Comparison of ENCODE assay signal across 20 cellular contexts in the genomic region with DNA sequence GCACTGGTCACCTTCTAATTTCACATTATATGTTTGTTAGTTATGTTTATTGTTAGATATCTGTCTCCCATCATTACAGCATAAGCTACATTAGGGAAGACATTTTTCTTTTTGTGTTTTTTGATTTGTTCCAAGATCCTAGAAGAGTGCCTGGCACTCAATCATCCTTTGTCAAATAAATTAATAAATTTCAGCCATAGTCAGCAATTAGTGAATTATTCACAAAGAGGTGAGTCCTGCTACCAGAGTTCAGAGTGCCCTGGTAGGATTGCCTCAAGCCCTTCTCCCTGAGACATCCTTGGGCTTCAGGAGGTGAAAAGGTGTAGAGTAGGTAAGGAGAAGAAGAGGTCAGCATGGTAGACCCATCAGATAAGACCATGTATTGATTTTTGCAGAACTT.
DNase-seq lines count a peak whose midpoint lies in the region; ATAC-seq and TF ChIP-seq lines count a peak whose summit lies in the region.
"Had no signal": no experiment of that assay in that cellular context is flagged by ENCODE, and none has a peak within 500 bp of the region (broad histone marks: within the 10 kb centered on the region; RNA-seq: fewer than 3 reads in every experiment).

No MANE protein-coding gene starts in this region.

- H3K27ac ChIP-seq in heart left ventricle: peak overlapping the region in 7 of 12 donors; percentile 37 to 83 (median 55)
- peak overlapping the region in 3 of 4 donors; percentile 46 to 73 (median 63) for H3K27ac ChIP-seq in body of pancreas
- H3K27ac ChIP-seq in uterus: peak overlapping the region; percentile 76 to 79

- peaks cover 0 to 52% (median 19%) of the 10 kb centered on the region in 12 donors for H3K4me1 ChIP-seq in heart left ventricle
- peaks cover 16% of the 10 kb centered on the region for H3K4me1 ChIP-seq in body of pancreas
- H3K4me1 ChIP-seq in uterus: peaks cover 0 to 5% of the 10 kb centered on the region in 2 donors

- peaks cover 5% of the 10 kb centered on the region for H3K27me3 Mint-ChIP-seq in mesothelial cell of epicardium (ENCODE audit: low read depth)
- H3K27me3 Mint-ChIP-seq in natural killer cell treated with Interleukin-12 subunit alpha and Interleukin-12 subunit beta and Interleukin-15 and Interleukin-18, amount 100 ng/mL, for 72 hours: peaks cover 37 to 60% of the 10 kb centered on the region in 2 donors

- no peak for DNase-seq in heart left ventricle
- DNase-seq in Right ventricle myocardium superior: no peak
- DNase-seq in body of pancreas: no peak
- DNase-seq in mesothelial cell of epicardium (ENCODE audit: low spot score in 2 of 2, unreplicated experiment in 2 of 2): no peak
- DNase-seq in uterus: no peak
- DNase-seq in natural killer cell treated with Interleukin-12 subunit alpha and Interleukin-12 subunit beta and Interleukin-15 and Interleukin-18, amount 100 ng/mL, for 72 hours (ENCODE audit: low spot score): no peak
- DNase-seq in mucosa of gallbladder (ENCODE audit: low spot score): no peak
- no peak for DNase-seq in HK-2 (ENCODE audit: unreplicated experiment)
- DNase-seq: BE2C; CD4-positive, CD25-positive, alpha-beta regulatory T cell; COR-L47; DMS 273 treated with DMSO at 0.1 percent for 48 hours; H7; HFFc6; KG1; NCI-H1930; NCI-H524; NCI-H82; OCI-M1; SHP77 had no signal

- H3K9me3 ChIP-seq in heart left ventricle: no peaks in the 10 kb centered on the region
- H3K9me3 ChIP-seq in body of pancreas: no peaks in the 10 kb centered on the region
- H3K9me3 ChIP-seq in uterus: no peaks in the 10 kb centered on the region
- H3K9me3 ChIP-seq: BE2C had no signal

- H3K4me3 ChIP-seq in heart left ventricle (peak overlapping the region in 2 of 12 donors; percentile 38), body of pancreas (no peak overlapping the region), uterus (no peak overlapping the region)

- peaks cover 2% of the 10 kb centered on the region for H3K36me3 Mint-ChIP-seq in mesothelial cell of epicardium
- peaks cover 4% of the 10 kb centered on the region for H3K36me3 Mint-ChIP-seq in natural killer cell treated with Interleukin-12 subunit alpha and Interleukin-12 subunit beta and Interleukin-15 and Interleukin-18, amount 100 ng/mL, for 72 hours
- H3K36me3 Mint-ChIP-seq: CD4-positive, CD25-positive, alpha-beta regulatory T cell had no signal

- no peak for ATAC-seq in heart left ventricle
- no peak for ATAC-seq in Right ventricle myocardium superior (ENCODE audit: poor library complexity)
- no peak for ATAC-seq in body of pancreas
- ATAC-seq in natural killer cell treated with Interleukin-12 subunit alpha and Interleukin-12 subunit beta and Interleukin-15 and Interleukin-18, amount 100 ng/mL, for 72 hours: no peak

- peaks cover 7% of the 10 kb centered on the region for H3K9me3 Mint-ChIP-seq in mesothelial cell of epicardium
- H3K9me3 Mint-ChIP-seq in natural killer cell treated with Interleukin-12 subunit alpha and Interleukin-12 subunit beta and Interleukin-15 and Interleukin-18, amount 100 ng/mL, for 72 hours: no peaks in the 10 kb centered on the region
- H3K9me3 Mint-ChIP-seq: HFFc6 had no signal

- intact Hi-C loops in heart left ventricle (cut with DNase I): loop anchor here in 6 of 10 donors (10.0 kb wide), 3 partner anchors 101 to 191 kb away; no protein-coding TSS in a partner anchor
- intact Hi-C loops in Right ventricle myocardium superior (cut with DNase I): no loop called here
- intact Hi-C loops in body of pancreas (cut with DNase I): no loop called here
- intact Hi-C loops in uterus (cut with DNase I; ENCODE audit: low total_unique reads): no loop called here

- no peaks in the 10 kb centered on the region for H3K27me3 ChIP-seq in heart left ventricle
- no peaks in the 10 kb centered on the region for H3K27me3 ChIP-seq in body of pancreas
- H3K27me3 ChIP-seq in uterus: no peaks in the 10 kb centered on the region
- H3K27me3 ChIP-seq: BE2C had no signal

- TF ChIP-seq CTCF in heart left ventricle (IDR thresholded peaks at IDR 0.05) (no peak), body of pancreas (IDR thresholded peaks at IDR 0.05) (no peak), mesothelial cell of epicardium (IDR thresholded peaks at IDR 0.05; ENCODE audit: unreplicated experiment) (no peak), uterus (IDR thresholded peaks at IDR 0.05) (no peak)

- TF ChIP-seq POLR2A in heart left ventricle (IDR thresholded peaks at IDR 0.05) (no peak), body of pancreas (IDR thresholded peaks at IDR 0.05) (no peak), uterus (IDR thresholded peaks at IDR 0.05) (no peak)

- H3K36me3 ChIP-seq in heart left ventricle (no peaks in the 10 kb centered on the region), body of pancreas (replicated peaks in 1 of 2; ENCODE audit: insufficient read depth in 1 of 2, low read depth in 2 of 2) (no peaks in the 10 kb centered on the region), uterus (no peaks in the 10 kb centered on the region)
- H3K36me3 ChIP-seq: BE2C had no signal

- H3K4me3 Mint-ChIP-seq in mesothelial cell of epicardium: no peak overlapping the region
- H3K4me3 Mint-ChIP-seq in natural killer cell treated with Interleukin-12 subunit alpha and Interleukin-12 subunit beta and Interleukin-15 and Interleukin-18, amount 100 ng/mL, for 72 hours: no peak overlapping the region
- H3K4me3 Mint-ChIP-seq: CD4-positive, CD25-positive, alpha-beta regulatory T cell; HFFc6 had no signal

- H3K4me1 Mint-ChIP-seq in mesothelial cell of epicardium: peaks cover 53% of the 10 kb centered on the region
- no peaks in the 10 kb centered on the region for H3K4me1 Mint-ChIP-seq in natural killer cell treated with Interleukin-12 subunit alpha and Interleukin-12 subunit beta and Interleukin-15 and Interleukin-18, amount 100 ng/mL, for 72 hours (ENCODE audit: low read depth in 2 of 2)
- H3K4me1 Mint-ChIP-seq: CD4-positive, CD25-positive, alpha-beta regulatory T cell had no signal

- H3K27ac Mint-ChIP-seq in mesothelial cell of epicardium: peak overlapping the region; percentile 79
- H3K27ac Mint-ChIP-seq in natural killer cell treated with Interleukin-12 subunit alpha and Interleukin-12 subunit beta and Interleukin-15 and Interleukin-18, amount 100 ng/mL, for 72 hours: no peak overlapping the region
- H3K27ac Mint-ChIP-seq: CD4-positive, CD25-positive, alpha-beta regulatory T cell; HFFc6 had no signal

Comparison
In these comparisons a context has a peak if more than half of its experiments do, and no peak if none do; other contexts are left out.
1. intact Hi-C loops: an anchor here in heart left ventricle (10.0 kb wide); none called in Right ventricle myocardium superior, body of pancreas and uterus.